23 cellular contexts compared by ENCODE assay signal in genomic region chr12:58262796-58263195, GRCh38.
"Had no signal": no experiment of that assay in that cellular context is flagged by ENCODE, and none has a peak within 500 bp of the region (broad histone marks: within the 10 kb centered on the region; RNA-seq: fewer than 3 reads in every experiment).

No MANE protein-coding gene starts in this region.

- H3K27me3 ChIP-seq: brain microvascular endothelial cell had no signal

- H3K4me3 Mint-ChIP-seq: activated CD4-positive, alpha-beta memory T cell treated with anti-CD3 and anti-CD28 coated beads for 36 hours; activated CD4-positive, alpha-beta T cell treated with anti-CD3 and anti-CD28 coated beads, Interleukin-2, amount 10 ng/mL, durations not matched to agents 7 days and 5 days; activated naive CD4-positive, alpha-beta T cell treated with anti-CD3 and anti-CD28 coated beads for 36 hours; activated naive CD8-positive, alpha-beta T cell; activated T-cell treated with anti-CD3 and anti-CD28 coated beads, Interleukin-2, amount 50 U/mL, for 4 hours; T-helper 17 cell had no signal

- H3K36me3 ChIP-seq: brain microvascular endothelial cell had no signal

- H3K27me3 Mint-ChIP-seq: activated CD4-positive, alpha-beta T cell treated with anti-CD3 and anti-CD28 coated beads, Interleukin-2, amount 10 ng/mL, durations not matched to agents 7 days and 5 days had no signal

- H3K27ac ChIP-seq: brain microvascular endothelial cell, VCaP had no signal

- H3K36me3 Mint-ChIP-seq: activated CD4-positive, alpha-beta memory T cell treated with anti-CD3 and anti-CD28 coated beads for 36 hours; activated naive CD8-positive, alpha-beta T cell had no signal

- H3K4me1 Mint-ChIP-seq: activated CD4-positive, alpha-beta T cell treated with anti-CD3 and anti-CD28 coated beads, Interleukin-2, amount 10 ng/mL, durations not matched to agents 7 days and 5 days; T-helper 17 cell had no signal

- H3K27ac Mint-ChIP-seq: activated CD4-positive, alpha-beta memory T cell treated with anti-CD3 and anti-CD28 coated beads for 36 hours; activated CD4-positive, alpha-beta T cell treated with anti-CD3 and anti-CD28 coated beads, Interleukin-2, amount 10 ng/mL, durations not matched to agents 7 days and 5 days; activated naive CD4-positive, alpha-beta T cell treated with anti-CD3 and anti-CD28 coated beads for 36 hours; activated naive CD8-positive, alpha-beta T cell; T-helper 17 cell had no signal

- DNase-seq: activated CD4-positive, alpha-beta memory T cell treated with anti-CD3 and anti-CD28 coated beads for 36 hours; activated CD4-positive, alpha-beta T cell treated with anti-CD3 and anti-CD28 coated beads, Interleukin-2, amount 10 ng/mL, durations not matched to agents 7 days and 5 days; activated CD4-positive, CD25-positive, alpha-beta regulatory T cell; activated CD8-positive, alpha-beta memory T cell treated with anti-CD3 and anti-CD28 coated beads for 24 hours; activated gamma-delta T cell; activated naive CD4-positive, alpha-beta T cell treated with anti-CD3 and anti-CD28 coated beads for 36 hours; activated T-cell treated with anti-CD3 and anti-CD28 coated beads, Interleukin-2, amount 50 U/mL, for 4 hours; amygdala; brain microvascular endothelial cell; caudate nucleus; NCI-H146; NCI-H187 treated with DMSO at 0.1 percent for 48 hours; NCI-H2081 treated with DMSO at 0.1 percent for 48 hours; NCI-H510A treated with DMSO at 0.1 percent for 48 hours; NCI-H69; PC-3; SHP77 treated with DMSO at 0.1 percent for 48 hours; T-helper 17 cell; T1000 had no signal

- FAIRE-seq: RCC 7860, TTC549 had no signal
